Comparison of ENCODE assay signal across 22 cellular contexts in the genomic region with DNA sequence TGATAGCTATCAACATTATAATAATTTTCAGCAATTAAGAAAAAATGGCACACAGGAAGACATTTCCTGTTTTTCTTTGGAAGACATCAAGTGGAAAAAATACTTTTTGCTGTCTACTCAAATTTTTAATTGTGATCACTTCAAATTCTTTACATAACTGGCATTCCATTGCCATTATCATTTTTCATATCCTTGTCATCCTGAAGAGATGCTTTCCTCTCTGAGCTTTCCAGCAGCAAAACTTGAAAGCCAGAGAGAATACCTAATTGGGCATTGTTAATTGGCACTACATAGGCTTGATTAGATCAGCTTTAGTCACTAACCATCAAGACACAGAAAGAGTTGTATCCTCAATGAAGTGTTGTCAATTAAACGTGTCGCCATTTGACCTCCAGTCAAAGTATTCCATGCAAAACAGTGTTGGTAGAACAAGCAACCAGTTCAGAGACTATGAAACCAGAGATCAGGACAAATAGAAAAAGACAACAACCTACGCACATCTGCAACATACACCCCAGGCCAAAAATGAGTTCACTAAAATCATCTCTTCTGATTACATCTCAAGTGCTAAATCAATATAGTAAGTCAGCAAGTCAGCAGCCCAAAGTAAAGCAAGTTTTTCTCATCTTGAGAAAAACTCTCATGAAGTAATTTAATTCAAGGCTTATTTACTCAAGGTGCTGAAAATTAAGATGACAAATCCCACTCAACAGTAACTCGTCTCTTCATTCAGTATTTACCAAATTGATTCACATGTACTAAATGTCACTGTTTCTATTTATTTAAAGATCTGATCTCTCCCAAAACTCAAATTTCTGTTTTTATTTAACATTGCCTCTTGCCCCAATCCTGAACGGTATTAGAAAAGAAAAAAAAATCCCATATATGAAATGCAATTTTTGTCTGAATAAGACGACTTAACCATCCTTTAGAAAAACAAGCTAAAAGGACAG.
DNase-seq lines count a peak whose midpoint lies in the region; ATAC-seq, FAIRE-seq and TF ChIP-seq lines count a peak whose summit lies in the region.
"Had no signal": no experiment of that assay in that cellular context is flagged by ENCODE, and none has a peak within 500 bp of the region (broad histone marks: within the 10 kb centered on the region; RNA-seq: fewer than 3 reads in every experiment).

No MANE protein-coding gene starts in this region.

- POLR2A ChIA-PET in naive thymus-derived CD8-positive, alpha-beta T cell (lab: Charles Lee) = no interaction called here

- FAIRE-seq in islet of Langerhans (lab: Jason Lieb, UNC) = peak; percentile 88

- peak overlapping the region; percentile 19 for H3K27ac ChIP-seq in RWPE2 (ENCODE audit: poor library complexity, severe bottlenecking)
- H3K27ac ChIP-seq: adrenal gland, neutrophil, thoracic aorta had no signal

- peaks cover 20% of the 10 kb centered on the region for H3K36me3 Mint-ChIP-seq in activated naive CD4-positive, alpha-beta T cell treated with anti-CD3 and anti-CD28 coated beads, Interleukin-2, amount 50 U/mL, for 24 hours
- H3K36me3 Mint-ChIP-seq in naive thymus-derived CD8-positive, alpha-beta T cell = peaks cover 21 to 33% (median 29%) of the 10 kb centered on the region in 3 donors

- no peak for DNase-seq in activated naive CD4-positive, alpha-beta T cell treated with Interleukin-2 at 50 U/mL for 16 hours
- DNase-seq in RWPE2 (ENCODE audit: low spot score) (no peak), MG63 (no peak), NK-92 (lab: John Stamatoyannopoulos, UW; ENCODE audit: unreplicated experiment) (no peak)
- no peak for DNase-seq in naive thymus-derived CD8-positive, alpha-beta T cell
- DNase-seq: 8988T; activated CD4-positive, CD25-positive, alpha-beta regulatory T cell; adrenal gland; central memory CD4-positive, alpha-beta T cell; DMS 273 treated with DMSO at 0.1 percent for 48 hours; effector CD8-positive, alpha-beta T cell; NCI-H1694 treated with DMSO at 0.1 percent for 48 hours; NCI-H510A; SIG-M5 had no signal

- H3K4me3 ChIP-seq in RWPE2 (ENCODE audit: severe bottlenecking) = no peak overlapping the region
- H3K4me3 ChIP-seq in MG63 = no peak overlapping the region
- H3K4me3 ChIP-seq: adrenal gland, thoracic aorta had no signal

- H3K27ac Mint-ChIP-seq in activated naive CD4-positive, alpha-beta T cell treated with anti-CD3 and anti-CD28 coated beads, Interleukin-2, amount 50 U/mL, for 24 hours = peak overlapping the region; percentile 5
- peak overlapping the region in 3 of 10 donors; percentile 3 to 65 (median 4) for H3K27ac Mint-ChIP-seq in naive thymus-derived CD8-positive, alpha-beta T cell
- H3K27ac Mint-ChIP-seq: activated T-helper 17 cell treated with anti-CD3 and anti-CD28 coated beads, Interleukin-2, amount 50 U/mL, for 72 hours; CD14-positive monocyte; stimulated activated memory B cell treated with anti-CD40 and anti-IgM and Interleukin-4, amounts not matched to agents 10 μg/mL and 1 μg/mL and 100 μg/mL, for 72 hours had no signal

- peaks cover 7% of the 10 kb centered on the region for H3K4me1 ChIP-seq in RWPE2 (ENCODE audit: insufficient read depth, poor library complexity, severe bottlenecking)

- H3K4me1 Mint-ChIP-seq in activated naive CD4-positive, alpha-beta T cell treated with anti-CD3 and anti-CD28 coated beads, Interleukin-2, amount 50 U/mL, for 24 hours = peaks cover 59% of the 10 kb centered on the region
- peaks cover 37 to 67% (median 45%) of the 10 kb centered on the region in 4 donors for H3K4me1 Mint-ChIP-seq in naive thymus-derived CD8-positive, alpha-beta T cell
- H3K4me1 Mint-ChIP-seq: CD14-positive monocyte had no signal

- no peak for TF ChIP-seq CTCF in RWPE2 (IDR thresholded peaks at IDR 0.05; ENCODE audit: poor library complexity, severe bottlenecking)

- H3K36me3 ChIP-seq in RWPE2 (ENCODE audit: low read depth) (no peaks in the 10 kb centered on the region; the same call in 1 of the 2 replicates), MG63 (peaks cover 3% of the 10 kb centered on the region; the same call in 1 of the 2 replicates)
- H3K36me3 ChIP-seq: adrenal gland had no signal

- H3K9me3 ChIP-seq in RWPE2 (ENCODE audit: severe bottlenecking) = no peaks in the 10 kb centered on the region
- no peaks in the 10 kb centered on the region for H3K9me3 ChIP-seq in MG63
- H3K9me3 ChIP-seq: adrenal gland, neutrophil, thoracic aorta had no signal

- ATAC-seq in RWPE2 (ENCODE audit: low read depth) (no peak), HG02938 (IDR thresholded peaks at IDR 0.05; ENCODE audit: unreplicated experiment) (no peak)
- no peak for ATAC-seq in naive thymus-derived CD8-positive, alpha-beta T cell
- ATAC-seq: activated T-helper 17 cell treated with anti-CD3 and anti-CD28 coated beads, Interleukin-2, amount 50 U/mL, for 72 hours; stimulated activated memory B cell treated with anti-CD40 and anti-IgM and Interleukin-4, amounts not matched to agents 10 μg/mL and 1 μg/mL and 100 μg/mL, for 72 hours had no signal

- no peaks in the 10 kb centered on the region for H3K9me3 Mint-ChIP-seq in activated naive CD4-positive, alpha-beta T cell treated with anti-CD3 and anti-CD28 coated beads, Interleukin-2, amount 50 U/mL, for 24 hours
- H3K9me3 Mint-ChIP-seq in naive thymus-derived CD8-positive, alpha-beta T cell = no peaks in the 10 kb centered on the region
- H3K9me3 Mint-ChIP-seq: activated T-helper 17 cell treated with anti-CD3 and anti-CD28 coated beads, Interleukin-2, amount 50 U/mL, for 72 hours; stimulated activated memory B cell treated with anti-CD40 and anti-IgM and Interleukin-4, amounts not matched to agents 10 μg/mL and 1 μg/mL and 100 μg/mL, for 72 hours had no signal

- H3K27me3 Mint-ChIP-seq in activated naive CD4-positive, alpha-beta T cell treated with anti-CD3 and anti-CD28 coated beads, Interleukin-2, amount 50 U/mL, for 24 hours = no peaks in the 10 kb centered on the region
- H3K27me3 Mint-ChIP-seq in naive thymus-derived CD8-positive, alpha-beta T cell = no peaks in the 10 kb centered on the region
- H3K27me3 Mint-ChIP-seq: activated T-helper 17 cell treated with anti-CD3 and anti-CD28 coated beads, Interleukin-2, amount 50 U/mL, for 72 hours; stimulated activated memory B cell treated with anti-CD40 and anti-IgM and Interleukin-4, amounts not matched to agents 10 μg/mL and 1 μg/mL and 100 μg/mL, for 72 hours had no signal

- no peak overlapping the region for H3K4me3 Mint-ChIP-seq in activated naive CD4-positive, alpha-beta T cell treated with anti-CD3 and anti-CD28 coated beads, Interleukin-2, amount 50 U/mL, for 24 hours
- no peak overlapping the region for H3K4me3 Mint-ChIP-seq in naive thymus-derived CD8-positive, alpha-beta T cell
- H3K4me3 Mint-ChIP-seq: activated T-helper 17 cell treated with anti-CD3 and anti-CD28 coated beads, Interleukin-2, amount 50 U/mL, for 72 hours; CD14-positive monocyte; stimulated activated memory B cell treated with anti-CD40 and anti-IgM and Interleukin-4, amounts not matched to agents 10 μg/mL and 1 μg/mL and 100 μg/mL, for 72 hours had no signal

- H3K27me3 ChIP-seq in RWPE2 (ENCODE audit: insufficient read depth, poor library complexity, severe bottlenecking) (no peaks in the 10 kb centered on the region), MG63 (no peaks in the 10 kb centered on the region)
- H3K27me3 ChIP-seq: adrenal gland, neutrophil had no signal
